8 cellular contexts compared by ENCODE assay signal in the genomic region with DNA sequence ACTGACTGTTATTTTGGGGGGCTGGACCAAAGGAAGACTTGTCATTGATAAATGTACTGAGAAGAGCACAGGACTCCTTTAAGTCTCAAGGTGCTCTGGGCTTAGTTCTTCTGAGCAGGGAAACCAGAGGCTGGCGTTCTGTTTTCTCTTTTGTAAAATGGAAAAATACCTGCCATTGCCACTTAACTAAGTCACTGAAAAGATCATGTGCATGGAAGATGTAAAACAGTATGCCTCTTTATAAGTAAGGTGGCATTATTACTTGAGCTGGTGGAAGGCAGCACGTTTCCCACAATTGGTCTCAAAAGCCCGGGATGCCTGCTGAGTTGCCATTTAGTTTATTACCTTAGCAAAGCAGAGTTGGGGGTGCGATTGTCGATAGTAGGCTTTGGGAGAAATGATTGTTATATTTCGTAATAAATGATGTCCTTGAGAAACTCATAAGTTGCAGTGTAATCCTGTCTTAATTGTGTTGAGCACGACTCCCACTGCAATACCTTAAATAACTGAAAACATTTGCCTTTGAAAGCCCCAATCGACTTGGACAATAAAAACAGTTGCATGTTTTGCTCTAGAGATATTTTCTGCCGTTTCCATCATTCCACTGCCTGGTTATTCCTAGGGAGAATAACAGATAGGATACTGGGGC. TPM values are rescaled to one million over a fixed set of nuclear protein-coding genes. Genes with fewer than 3 reads are reported as not detected.
DNase-seq lines count a peak whose midpoint lies in the region; ATAC-seq and TF ChIP-seq lines count a peak whose summit lies in the region.

No MANE protein-coding gene starts in this region.

- H3K27me3 Mint-ChIP-seq in central memory CD8-positive, alpha-beta T cell: no peaks in the 10 kb centered on the region

- peak overlapping the region; percentile 98 for H3K4me3 Mint-ChIP-seq in central memory CD8-positive, alpha-beta T cell

- H3K36me3 Mint-ChIP-seq in central memory CD8-positive, alpha-beta T cell (ENCODE audit: insufficient read depth): peaks cover 30% of the 10 kb centered on the region

- no peaks in the 10 kb centered on the region for H3K27me3 ChIP-seq in muscle layer of duodenum (ENCODE audit: low read depth, low read length)

- H3K9me3 ChIP-seq in muscle layer of duodenum (ENCODE audit: control insufficient read depth in 1 of 2, low read length in 2 of 2): no peaks in the 10 kb centered on the region

- H3K9me3 Mint-ChIP-seq in central memory CD8-positive, alpha-beta T cell: no peaks in the 10 kb centered on the region

- no peaks in the 10 kb centered on the region for H3K36me3 ChIP-seq in muscle layer of duodenum (ENCODE audit: control insufficient read depth in 1 of 2, insufficient read depth in 2 of 2, low read length in 2 of 2)

- ATAC-seq in central memory CD8-positive, alpha-beta T cell (replicated peaks; ENCODE audit: extremely low read depth, poor library complexity, severe bottlenecking): no peak
- ATAC-seq in HG03521 (IDR thresholded peaks at IDR 0.05; ENCODE audit: unreplicated experiment): no peak
- no peak for ATAC-seq in GM21367 (IDR thresholded peaks at IDR 0.05; ENCODE audit: unreplicated experiment)

- H3K4me3 ChIP-seq in AG10803 (ENCODE audit: low read length) (peak overlapping the region; percentile 80), muscle layer of duodenum (ENCODE audit: low read depth in 1 of 2, low read length in 2 of 2) (peak overlapping the region; percentile 69 to 82)

- peak overlapping the region; percentile 90 for H3K27ac ChIP-seq in muscle layer of duodenum (ENCODE audit: low read length)

- H3K4me1 Mint-ChIP-seq in central memory CD8-positive, alpha-beta T cell: peaks cover 75% of the 10 kb centered on the region

- peaks cover 0 to 5% of the 10 kb centered on the region in 2 donors for H3K4me1 ChIP-seq in muscle layer of duodenum (ENCODE audit: control insufficient read depth in 1 of 2, insufficient read depth in 2 of 2, low read length in 2 of 2)

- H3K27ac Mint-ChIP-seq in central memory CD8-positive, alpha-beta T cell (ENCODE audit: low read depth): peak overlapping the region; percentile 96

- TF ChIP-seq CTCF in AG10803 (conservative IDR thresholded peaks at IDR 0.05; ENCODE audit: low read length): no peak

- DNase-seq in AG10803 (ENCODE audit: low read depth): peak; percentile 65
- DNase-seq in KG1 (lab: John Stamatoyannopoulos, UW): peak; percentile 79
- DNase-seq in central memory CD8-positive, alpha-beta T cell (ENCODE audit: low spot score in 2 of 2): no peak
- DNase-seq in UCSD-AML1 (lab: John Stamatoyannopoulos, UW; ENCODE audit: unreplicated experiment): no peak
- no peak for DNase-seq in SK-N-DZ (ENCODE audit: low spot score)

RNA-seq across cellular contexts. Expression of a gene that starts 3.6 kb away (rescaled TPM):
- polyA plus RNA-seq in SK-N-DZ (2014; cell fraction: cytosol; rRNA removed): 25.1 and 33.1 TPM in 2 replicates
- polyA plus RNA-seq in SK-N-DZ (2014; cell fraction: nucleus; rRNA removed): 38.6 and 40.6 TPM in 2 replicates

Comparison
In these comparisons a context has a peak if more than half of its experiments do, and no peak if none do; other contexts are left out.
1. DNase-seq: peak in AG10803 (single experiment) and KG1 (single experiment); none in central memory CD8-positive, alpha-beta T cell (0 of 2), UCSD-AML1 (single experiment) and SK-N-DZ (single experiment).